15 cellular contexts compared by ENCODE assay signal in genomic region chr1:9625761-9626160, GRCh38. TPM values are rescaled to one million over a fixed set of nuclear protein-coding genes. Genes with fewer than 3 reads are reported as not detected.
DNase-seq lines count a peak whose midpoint lies in the region; ATAC-seq and TF ChIP-seq lines count a peak whose summit lies in the region.
"Had no signal": no experiment of that assay in that cellular context is flagged by ENCODE, and none has a peak within 500 bp of the region (broad histone marks: within the 10 kb centered on the region; RNA-seq: fewer than 3 reads in every experiment).

No MANE protein-coding gene starts in this region.

- no peak for TF ChIP-seq CTCF in psoas muscle (IDR thresholded peaks at IDR 0.05)

- DNase-seq in T-helper 1 cell (no peak), T-helper 17 cell (no peak), naive B cell (no peak), psoas muscle (no peak), DMS153 treated with DMSO at 0.1 percent for 48 hours (lab: John Stamatoyannopoulos, UW; ENCODE audit: unreplicated experiment) (no peak)
- DNase-seq: kidney glomerular epithelial cell, midbrain, NCI-H146, NCI-H226, SIG-M5, upper lobe of left lung had no signal

- WGBS in psoas muscle, 3 donors, result 89 to 95% (median 91%) methylated on average over 5 to 6 of the region's 6 CpGs

- no peaks in the 10 kb centered on the region for H3K36me3 ChIP-seq in psoas muscle (ENCODE audit: insufficient read depth in 1 of 2, low read depth in 1 of 2)
- H3K36me3 ChIP-seq: upper lobe of left lung had no signal

- peak overlapping the region; percentile 76 for H3K27ac Mint-ChIP-seq in T-helper 1 cell treated with Interleukin-12 subunit alpha and Interleukin-12 subunit beta and Interleukin-4 antibody, amounts not matched to agents 30 μg/mL and 1 μg/mL, for 36 hours
- H3K27ac Mint-ChIP-seq in T-helper 17 cell (peak overlapping the region; percentile 97), naive B cell (peak overlapping the region; percentile 86 to 97 (median 94))

- peak; percentile 1 for ATAC-seq in GM18907 (IDR thresholded peaks at IDR 0.05; ENCODE audit: unreplicated experiment)
- ATAC-seq in T-helper 17 cell, result no peak
- peak; percentile 1 to 4 for ATAC-seq in naive B cell (ENCODE audit: low read depth in 2 of 2)
- ATAC-seq in psoas muscle, result no peak
- no peak for ATAC-seq in HG02588 (IDR thresholded peaks at IDR 0.05; ENCODE audit: unreplicated experiment)

- no peaks in the 10 kb centered on the region for H3K9me3 ChIP-seq in T-helper 17 cell (ENCODE audit: control insufficient read depth, low read length, poor library complexity, severe bottlenecking)
- H3K9me3 ChIP-seq in psoas muscle, result no peaks in the 10 kb centered on the region
- H3K9me3 ChIP-seq: upper lobe of left lung had no signal

- peaks cover 11% of the 10 kb centered on the region for H3K36me3 Mint-ChIP-seq in T-helper 1 cell treated with Interleukin-12 subunit alpha and Interleukin-12 subunit beta and Interleukin-4 antibody, amounts not matched to agents 30 μg/mL and 1 μg/mL, for 36 hours (ENCODE audit: low read depth)
- H3K36me3 Mint-ChIP-seq in T-helper 17 cell (ENCODE audit: low read depth) (peaks cover 4% of the 10 kb centered on the region), naive B cell (no peaks in the 10 kb centered on the region)

- H3K27me3 Mint-ChIP-seq in T-helper 1 cell treated with Interleukin-12 subunit alpha and Interleukin-12 subunit beta and Interleukin-4 antibody, amounts not matched to agents 30 μg/mL and 1 μg/mL, for 36 hours (ENCODE audit: low read depth), result peaks cover 25% of the 10 kb centered on the region
- peaks cover 4% of the 10 kb centered on the region for H3K27me3 Mint-ChIP-seq in T-helper 17 cell
- H3K27me3 Mint-ChIP-seq in naive B cell, result no peaks in the 10 kb centered on the region

- intact Hi-C loops in psoas muscle (cut with DNase I), result loop anchor here (2.0 to 5.0 kb wide), 3 partner anchors 241 to 802 kb away; no protein-coding TSS in a partner anchor

- no peak overlapping the region for H3K4me3 ChIP-seq in psoas muscle

- no peaks in the 10 kb centered on the region for H3K4me1 ChIP-seq in psoas muscle

- H3K9me3 Mint-ChIP-seq in T-helper 1 cell treated with Interleukin-12 subunit alpha and Interleukin-12 subunit beta and Interleukin-4 antibody, amounts not matched to agents 30 μg/mL and 1 μg/mL, for 36 hours, result no peaks in the 10 kb centered on the region
- H3K9me3 Mint-ChIP-seq in naive B cell, result peaks cover 0 to 4% (median 0%) of the 10 kb centered on the region in 7 donors

- H3K27me3 ChIP-seq in psoas muscle (ENCODE audit: insufficient read depth in 3 of 3, low read length in 2 of 3), result peaks cover 0 to 2% (median 0%) of the 10 kb centered on the region in 3 donors

- H3K4me1 Mint-ChIP-seq in T-helper 1 cell treated with Interleukin-12 subunit alpha and Interleukin-12 subunit beta and Interleukin-4 antibody, amounts not matched to agents 30 μg/mL and 1 μg/mL, for 36 hours (ENCODE audit: low read depth), result peaks cover 34% of the 10 kb centered on the region
- H3K4me1 Mint-ChIP-seq in T-helper 17 cell, result peaks cover 37% of the 10 kb centered on the region
- H3K4me1 Mint-ChIP-seq in naive B cell, result peaks cover 43 to 63% (median 55%) of the 10 kb centered on the region in 3 donors

- peak overlapping the region; percentile 75 for H3K4me3 Mint-ChIP-seq in T-helper 1 cell treated with Interleukin-12 subunit alpha and Interleukin-12 subunit beta and Interleukin-4 antibody, amounts not matched to agents 30 μg/mL and 1 μg/mL, for 36 hours
- peak overlapping the region; percentile 93 for H3K4me3 Mint-ChIP-seq in T-helper 17 cell
- H3K4me3 Mint-ChIP-seq in naive B cell, result peak overlapping the region; percentile 80 to 96 (median 90)

- H3K27ac ChIP-seq in psoas muscle, result no peak overlapping the region
- H3K27ac ChIP-seq: 22Rv1, upper lobe of left lung had no signal

RNA-seq across cellular contexts. Expression of gene PIK3CD, which starts 25.8 kb away (rescaled TPM):
- 100 to 1,000 TPM; 177 to 204 TPM for total RNA-seq in T-helper 17 cell
- 100 to 1,000 TPM in 1 of 6 donors, 10 to 100 TPM in 5; 29.6 to 105 (median 58.0) TPM for polyA plus RNA-seq in naive B cell (ENCODE audit: low read depth in 6 of 6)
- total RNA-seq in psoas muscle, result 1 to 10 TPM in 3 of 4 donors, under 1 TPM in 1; 0.93 to 2.5 (median 1.7) TPM
- under 1 TPM; 0.44 to 0.52 (median 0.48) TPM for polyA plus RNA-seq in psoas muscle

RNA-seq across cellular contexts. Expression of gene TMEM201, which starts 37.0 kb away (rescaled TPM):
- 10 to 100 TPM; 10.5 to 14.0 TPM for total RNA-seq in T-helper 17 cell
- 1 to 10 TPM in 4 of 6 donors, under 1 TPM in 2; 0.89 to 3.5 (median 1.2) TPM for polyA plus RNA-seq in naive B cell (ENCODE audit: low read depth in 6 of 6)
- 10 to 100 TPM; 15.7 to 37.3 (median 29.0) TPM for total RNA-seq in psoas muscle
- polyA plus RNA-seq in psoas muscle, result 10 to 100 TPM; 20.7 to 26.0 (median 23.2) TPM

Comparison
In these comparisons a context has a peak if more than half of its experiments do, and no peak if none do; other contexts are left out.
1. ATAC-seq: peak in GM18907 (single experiment) and naive B cell (2 of 2); none in T-helper 17 cell (single experiment), psoas muscle (0 of 4) and HG02588 (single experiment).
2. RNA of gene PIK3CD, which starts 25.8 kb away (total RNA-seq): 177 to 204 TPM in T-helper 17 cell; 0.93 to 2.5 TPM in psoas muscle; every median in the first group is over 10 times any median in the second.
3. Peak in every context shown above with its lines, with median percentiles within 50 percentile points of each other: H3K27ac Mint-ChIP-seq and H3K4me3 Mint-ChIP-seq.